ENCODE assay signal across 20 cellular contexts in genomic region chr15:72276326-72276700, GRCh38. TPM values are rescaled to one million over a fixed set of nuclear protein-coding genes. Genes with fewer than 3 reads are reported as not detected.
"Had no signal": no experiment of that assay in that cellular context is flagged by ENCODE, and none has a peak within 500 bp of the region (broad histone marks: within the 10 kb centered on the region; RNA-seq: fewer than 3 reads in every experiment).

No MANE protein-coding gene starts in this region.

- H3K27ac ChIP-seq: coronary artery, esophagus squamous epithelium, transverse colon had no signal

- H3K4me3 ChIP-seq: coronary artery, esophagus squamous epithelium, smooth muscle cell, transverse colon had no signal

- H3K36me3 ChIP-seq: esophagus squamous epithelium, transverse colon had no signal

- DNase-seq: activated T-cell treated with anti-CD3 and anti-CD28 coated beads, Interleukin-2, amount 50 U/mL, for 1 hour; amygdala; endodermal cell; esophagus squamous epithelium; kidney glomerular epithelial cell; left ventricle myocardium superior; mammary epithelial cell; midbrain; nucleus accumbens; stimulated activated CD4-positive, alpha-beta T cell treated with anti-CD3 and anti-CD28 coated beads, Interleukin-15, amount 100 ng/mL, for 24 hours; stimulated activated CD8-positive, alpha-beta memory T cell treated with anti-CD3 and anti-CD28 coated beads, Interleukin-4, amount 100 ng/mL, for 48 hours; stimulated activated naive B cell treated with anti-CD40 and anti-IgM and Interleukin-4, amounts not matched to agents 10 μg/mL and 1 μg/mL and 100 μg/mL, for 72 hours; T-helper 9 cell; transverse colon had no signal

- ATAC-seq: activated naive CD4-positive, alpha-beta T cell treated with anti-CD3 and anti-CD28 coated beads, Interleukin-2, amount 50 U/mL, for 72 hours; activated T-helper 17 cell treated with anti-CD3 and anti-CD28 coated beads, Interleukin-2, amount 50 U/mL, for 72 hours; left ventricle myocardium superior; sciatic nerve; stimulated activated naive B cell treated with anti-CD40 and anti-IgM and Interleukin-4, amounts not matched to agents 10 μg/mL and 1 μg/mL and 100 μg/mL, for 72 hours; WTC11 had no signal

- H3K4me2 ChIP-seq: smooth muscle cell had no signal

- H3K9me3 ChIP-seq: esophagus squamous epithelium, transverse colon had no signal

- H3K27me3 ChIP-seq: esophagus squamous epithelium, transverse colon had no signal

RNA-seq across cellular contexts. Expression of gene CELF6, which starts 43.6 kb away (rescaled TPM):
- total RNA-seq: WTC11 had no signal
